ENCODE assay signal across 17 cellular contexts in the genomic region with DNA sequence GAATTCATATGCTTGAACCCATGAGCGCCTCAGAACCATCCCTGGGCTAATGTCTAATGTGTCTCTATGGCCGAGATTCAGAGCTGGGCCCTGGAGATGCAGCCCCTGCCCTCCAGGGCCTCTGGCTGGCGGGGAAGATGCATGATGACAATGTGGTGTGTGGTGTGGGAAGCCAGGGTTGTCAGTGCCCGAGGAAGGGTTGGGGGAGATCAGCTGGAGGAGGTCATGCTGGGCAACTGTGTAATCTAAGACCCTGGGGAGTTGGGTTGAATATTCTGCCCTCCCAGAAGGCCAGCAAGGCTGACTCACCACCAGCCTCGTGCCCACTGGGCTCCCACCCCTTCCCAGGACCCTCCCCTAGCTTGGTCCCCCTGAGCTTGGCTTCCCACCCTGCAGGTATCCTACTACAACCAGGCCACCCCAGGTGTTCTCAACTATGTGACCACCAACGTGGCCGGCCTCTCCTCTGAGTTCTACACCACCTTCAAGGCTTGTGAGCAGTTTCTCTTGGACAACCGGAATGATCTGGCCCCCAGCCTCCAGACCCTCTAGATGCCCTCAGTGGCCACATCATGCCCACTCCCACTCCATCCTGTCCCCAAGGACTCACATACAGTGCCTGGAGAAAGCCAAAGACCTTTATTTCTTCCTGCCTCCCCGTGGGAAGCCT. TPM values are rescaled to one million over a fixed set of nuclear protein-coding genes. Genes with fewer than 3 reads are reported as not detected.
"Had no signal": no experiment of that assay in that cellular context is flagged by ENCODE, and none has a peak within 500 bp of the region (broad histone marks: within the 10 kb centered on the region; RNA-seq: fewer than 3 reads in every experiment).

No MANE protein-coding gene starts in this region.

- DNase-seq: activated CD4-positive, alpha-beta T cell treated with anti-CD3 and anti-CD28 coated beads, Interleukin-2, amount 50 U/mL, for 4 hours; activated gamma-delta T cell; central memory CD4-positive, alpha-beta T cell; erythroblast; foreskin melanocyte; mammary epithelial cell; naive B cell; stimulated activated CD4-positive, alpha-beta T cell treated with anti-CD3 and anti-CD28 coated beads, Interleukin-12 subunit alpha, Interleukin-12 subunit beta, amount 100 ng/mL, for 4 hours; stimulated activated CD4-positive, alpha-beta T cell treated with anti-CD3 and anti-CD28 coated beads, Interleukin-1b, Interleukin-23, amount 100 ng/mL, for 48 hours; stimulated activated naive CD4-positive, alpha-beta T cell treated with Interleukin-2 at 50 U/mL for 16 hours; SW 1271; T-helper 2 cell; WERI-Rb-1 had no signal

- H3K27me3 ChIP-seq: left lung, tibial nerve, uterus had no signal

- H3K4me1 ChIP-seq: left lung, tibial nerve, uterus had no signal

- H3K4me3 ChIP-seq: left lung, tibial nerve, uterus had no signal

- ATAC-seq: left lung had no signal

- H3K36me3 ChIP-seq: uterus, WERI-Rb-1 had no signal

- H3K9me3 ChIP-seq: left lung, tibial nerve, uterus had no signal

- H3K27ac ChIP-seq: left lung, tibial nerve, uterus, WERI-Rb-1 had no signal

RNA-seq across cellular contexts. Expression of gene FAM151A, which starts 14.6 kb away (rescaled TPM):
- total RNA-seq: activated CD8-positive, alpha-beta memory T cell treated with anti-CD3 and anti-CD28 coated beads for 36 hours; left lung; tibial nerve; uterus had no signal

RNA-seq across cellular contexts. Expression of gene MROH7, which starts 32.9 kb away (rescaled TPM):
- total RNA-seq: activated CD8-positive, alpha-beta memory T cell treated with anti-CD3 and anti-CD28 coated beads for 36 hours had no signal
